1 cellular context compared by ENCODE assay signal in the genomic region with DNA sequence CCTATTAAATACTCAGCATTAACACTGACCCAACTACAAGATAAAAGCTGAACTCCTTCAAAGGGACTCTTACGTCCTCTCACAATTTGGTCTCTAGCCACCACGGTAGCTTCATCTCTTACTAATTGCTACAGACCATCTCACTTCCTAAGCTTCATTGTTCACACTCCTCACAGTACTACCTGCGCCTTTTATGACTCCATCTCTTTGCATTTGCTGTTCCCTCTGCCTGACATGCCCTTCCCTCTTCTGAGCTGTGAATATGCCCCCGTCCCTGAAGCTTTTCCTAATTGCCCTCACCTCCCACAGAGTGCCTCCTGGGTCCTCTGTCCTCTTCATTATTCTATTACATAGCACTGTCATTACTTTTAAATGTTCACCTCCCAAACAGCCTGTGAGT.
TF ChIP-seq lines count a peak whose summit lies in the region.

No MANE protein-coding gene starts in this region.

TF ChIP-seq in SK-N-SH, 30 proteins besides CTCF, POLR2A, EP300 and RAD21 (continued from another document):
- TF ChIP-seq, protein P1, sequence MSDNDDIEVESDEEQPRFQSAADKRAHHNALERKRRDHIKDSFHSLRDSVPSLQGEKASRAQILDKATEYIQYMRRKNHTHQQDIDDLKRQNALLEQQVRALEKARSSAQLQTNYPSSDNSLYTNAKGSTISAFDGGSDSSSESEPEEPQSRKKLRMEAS (IDR thresholded peaks at IDR 0.05; ENCODE audit: low read depth): no peak
- no peak for TF ChIP-seq JUND (IDR thresholded peaks at IDR 0.05)
